ENCODE assay signal across 19 cellular contexts in genomic region chr7:986766-987722, GRCh38. TPM values are rescaled to one million over a fixed set of nuclear protein-coding genes. Genes with fewer than 3 reads are reported as not detected.
"Had no signal": no experiment of that assay in that cellular context is flagged by ENCODE, and none has a peak within 500 bp of the region (broad histone marks: within the 10 kb centered on the region; RNA-seq: fewer than 3 reads in every experiment).

No MANE protein-coding gene starts in this region.

- H3K4me3 Mint-ChIP-seq: memory B cell; natural killer cell treated with Interleukin-12 subunit alpha and Interleukin-12 subunit beta and Interleukin-15 and Interleukin-18, amount 100 ng/mL, for 72 hours; stimulated activated naive CD8-positive, alpha-beta T cell treated with anti-CD3 and anti-CD28 coated beads, Interleukin-15, Interleukin-2, amounts not matched to agents 100 ng/mL and 50 ng/mL, for 24 hours; T-helper 2 cell treated with Interferon-gamma antibody and Interleukin-4, amounts not matched to agents 5 μg/mL and 100 μg/mL, for 36 hours had no signal

- H3K27me3 ChIP-seq: testis had no signal

- H3K36me3 ChIP-seq: heart left ventricle, left lung, upper lobe of right lung had no signal

- H3K9me3 ChIP-seq: heart left ventricle, left lung, psoas muscle, testis, upper lobe of right lung had no signal

- H3K9me3 Mint-ChIP-seq: memory B cell; natural killer cell treated with Interleukin-12 subunit alpha and Interleukin-12 subunit beta and Interleukin-15 and Interleukin-18, amount 100 ng/mL, for 72 hours; stimulated activated naive CD8-positive, alpha-beta T cell treated with anti-CD3 and anti-CD28 coated beads, Interleukin-15, Interleukin-2, amounts not matched to agents 100 ng/mL and 50 ng/mL, for 24 hours; T-helper 2 cell treated with Interferon-gamma antibody and Interleukin-4, amounts not matched to agents 5 μg/mL and 100 μg/mL, for 36 hours had no signal

- ATAC-seq: activated CD4-positive, CD25-positive, alpha-beta regulatory T cell treated with anti-CD3 and anti-CD28 coated beads, Interleukin-2, amount 50 U/mL, for 24 hours; heart left ventricle; left lung; natural killer cell treated with Interleukin-12 subunit alpha and Interleukin-12 subunit beta and Interleukin-15 and Interleukin-18, amount 100 ng/mL, for 72 hours; sciatic nerve; upper lobe of right lung had no signal

- H3K27ac ChIP-seq: coronary artery, heart left ventricle, left lung, psoas muscle, testis, upper lobe of right lung had no signal

- H3K27ac Mint-ChIP-seq: memory B cell; natural killer cell treated with Interleukin-12 subunit alpha and Interleukin-12 subunit beta and Interleukin-15 and Interleukin-18, amount 100 ng/mL, for 72 hours; stimulated activated naive CD8-positive, alpha-beta T cell treated with anti-CD3 and anti-CD28 coated beads, Interleukin-15, Interleukin-2, amounts not matched to agents 100 ng/mL and 50 ng/mL, for 24 hours; T-helper 2 cell treated with Interferon-gamma antibody and Interleukin-4, amounts not matched to agents 5 μg/mL and 100 μg/mL, for 36 hours had no signal

- H3K36me3 Mint-ChIP-seq: memory B cell; natural killer cell treated with Interleukin-12 subunit alpha and Interleukin-12 subunit beta and Interleukin-15 and Interleukin-18, amount 100 ng/mL, for 72 hours had no signal

- H3K4me1 ChIP-seq: left lung, upper lobe of right lung had no signal

- DNase-seq: activated gamma-delta T cell; activated T-cell treated with anti-CD3 and anti-CD28 coated beads, Interleukin-2, amount 50 U/mL, for 1 hour; caudate nucleus; effector CD8-positive, alpha-beta T cell; foreskin melanocyte; heart left ventricle; psoas muscle; stimulated activated CD4-positive, alpha-beta T cell treated with anti-CD3 and anti-CD28 coated beads, Interleukin-2, amount 100 ng/mL, for 48 hours; upper lobe of right lung had no signal

- H3K4me3 ChIP-seq: coronary artery, heart left ventricle, left lung, psoas muscle, testis, upper lobe of right lung had no signal

- H3K4me1 Mint-ChIP-seq: memory B cell had no signal

- H3K27me3 Mint-ChIP-seq: natural killer cell treated with Interleukin-12 subunit alpha and Interleukin-12 subunit beta and Interleukin-15 and Interleukin-18, amount 100 ng/mL, for 72 hours had no signal

RNA-seq across cellular contexts. Expression of gene CYP2W1, which starts 4.1 kb away (rescaled TPM):
- total RNA-seq: heart left ventricle; left lung; natural killer cell treated with Interleukin-12 subunit alpha and Interleukin-12 subunit beta and Interleukin-15 and Interleukin-18, amount 100 ng/mL, for 72 hours; osteoblast; psoas muscle; upper lobe of right lung had no signal
- polyA plus RNA-seq: heart left ventricle, psoas muscle had no signal
